23 cellular contexts compared by ENCODE assay signal in genomic region chr3:15713364-15713763, GRCh38.
"Had no signal": no experiment of that assay in that cellular context is flagged by ENCODE, and none has a peak within 500 bp of the region (broad histone marks: within the 10 kb centered on the region; RNA-seq: fewer than 3 reads in every experiment).

No MANE protein-coding gene starts in this region.

- H3K36me3 ChIP-seq: ovary had no signal

- ATAC-seq: gastroesophageal sphincter; natural killer cell treated with Interleukin-12 subunit alpha and Interleukin-12 subunit beta and Interleukin-15 and Interleukin-18, amount 100 ng/mL, for 72 hours; stimulated activated naive B cell treated with anti-CD40 and anti-IgM and Interleukin-4, amounts not matched to agents 10 μg/mL and 1 μg/mL and 100 μg/mL, for 72 hours; stimulated activated naive CD8-positive, alpha-beta T cell treated with anti-CD3 and anti-CD28 coated beads, Interleukin-15, amount 100 ng/mL, for 72 hours had no signal

- H3K9ac ChIP-seq: neural progenitor cell had no signal

- H3K4me2 ChIP-seq: neural progenitor cell had no signal

- H3K27ac ChIP-seq: esophagus squamous epithelium, gastroesophageal sphincter, left ventricle myocardium inferior, neural progenitor cell, ovary, right atrium auricular region, sigmoid colon, skin epidermis, testis, tibial nerve had no signal

- H3K27me3 ChIP-seq: esophagus squamous epithelium, gastroesophageal sphincter, neural progenitor cell, ovary, right atrium auricular region, sigmoid colon, testis, tibial nerve had no signal

- H3K4me3 ChIP-seq: esophagus squamous epithelium, gastroesophageal sphincter, left ventricle myocardium inferior, lung, neural progenitor cell, ovary, right atrium auricular region, sigmoid colon, skin epidermis, testis, tibial nerve had no signal

- H2AFZ ChIP-seq: neural progenitor cell had no signal

- DNase-seq: dermis blood vessel endothelial cell; esophagus squamous epithelium; foreskin fibroblast; glutamatergic neuron; islet precursor cell; left ventricle myocardium inferior; mesenchymal stem cell; midbrain; nucleus accumbens; ovary; sigmoid colon; stimulated activated CD4-positive, alpha-beta T cell treated with anti-CD3 and anti-CD28 coated beads, Interleukin-2, amount 100 ng/mL, for 24 hours; stimulated activated CD4-positive, alpha-beta T cell treated with anti-CD3 and anti-CD28 coated beads, Interleukin-4, amount 100 ng/mL, for 4 hours; stimulated activated naive B cell treated with anti-CD40 and anti-IgM and Interleukin-4, amounts not matched to agents 10 μg/mL and 1 μg/mL and 100 μg/mL, for 72 hours; stimulated activated naive CD8-positive, alpha-beta T cell treated with anti-CD3 and anti-CD28 coated beads, Interleukin-15, amount 100 ng/mL, for 72 hours; testis had no signal

- H3K4me1 ChIP-seq: esophagus squamous epithelium, gastroesophageal sphincter, neural progenitor cell, right atrium auricular region, testis, tibial nerve had no signal

- H3K9me3 ChIP-seq: esophagus squamous epithelium, gastroesophageal sphincter, left ventricle myocardium inferior, ovary, right atrium auricular region, sigmoid colon, testis, tibial nerve had no signal
